1 cellular context compared by ENCODE assay signal in genomic region chr6:34425498-34426410, GRCh38.
TF ChIP-seq lines count a peak whose summit lies in the region.

TSS of gene RPS10 (minus strand) at chr6:34426069. CDS start at chr6:34425221, 848 bp downstream.

TF ChIP-seq in WTC11, 78 proteins besides CTCF, POLR2A, EP300 and RAD21 (continued from another document):
- TF ChIP-seq JUN (CRISPR knock-in tag; IDR thresholded peaks at IDR 0.05) (no peak), SOX15 (CRISPR knock-in tag; IDR thresholded peaks at IDR 0.05) (no peak), MAX (CRISPR knock-in tag; IDR thresholded peaks at IDR 0.05) (peak; percentile 86; the same call in 1 of the 2 replicates), ZNF263 (CRISPR knock-in tag; IDR thresholded peaks at IDR 0.05; ENCODE audit: low read depth) (no peak), ZNF396 (CRISPR knock-in tag; IDR thresholded peaks at IDR 0.05; ENCODE audit: borderline replicate concordance) (no peak), MYBL2 (CRISPR knock-in tag; IDR thresholded peaks at IDR 0.05) (no peak), AR (CRISPR knock-in tag; IDR thresholded peaks at IDR 0.05) (no peak; the same call in 1 of the 2 replicates), ESRRA (CRISPR knock-in tag; IDR thresholded peaks at IDR 0.05; ENCODE audit: borderline replicate concordance) (no peak), IRF1 (CRISPR knock-in tag; IDR thresholded peaks at IDR 0.05) (0 out of 2 replicates have a peak, but pooled peaks have one; percentile 61), PREB (CRISPR knock-in tag; IDR thresholded peaks at IDR 0.05; ENCODE audit: borderline replicate concordance) (no peak), ATF1 (CRISPR knock-in tag; IDR thresholded peaks at IDR 0.05) (no peak), SP1 (CRISPR knock-in tag; conservative IDR thresholded peaks at IDR 0.05) (peak; percentile 90), HMGXB4 (CRISPR knock-in tag; IDR thresholded peaks at IDR 0.05) (peak; percentile 88), NR1H2 (CRISPR knock-in tag; IDR thresholded peaks at IDR 0.05) (no peak), IRF2 (CRISPR knock-in tag; IDR thresholded peaks at IDR 0.05; ENCODE audit: borderline replicate concordance, low read depth) (no peak), PRRX2 (CRISPR knock-in tag; IDR thresholded peaks at IDR 0.05) (no peak), USF1 (CRISPR knock-in tag; IDR thresholded peaks at IDR 0.05) (no peak), ZBTB21 (CRISPR knock-in tag; IDR thresholded peaks at IDR 0.05; ENCODE audit: borderline replicate concordance) (no peak), SMAD4 (CRISPR knock-in tag; IDR thresholded peaks at IDR 0.05) (no peak), ZNF425 (CRISPR knock-in tag; conservative IDR thresholded peaks at IDR 0.05) (no peak), ATF3 (CRISPR knock-in tag; conservative IDR thresholded peaks at IDR 0.05) (no peak), AFF4 (CRISPR knock-in tag; IDR thresholded peaks at IDR 0.05; ENCODE audit: borderline replicate concordance) (no peak; the same call in 1 of the 2 replicates), OVOL2 (CRISPR knock-in tag; IDR thresholded peaks at IDR 0.05; ENCODE audit: borderline replicate concordance) (no peak), RELA (CRISPR knock-in tag; IDR thresholded peaks at IDR 0.05; ENCODE audit: borderline replicate concordance) (no peak), CREM (CRISPR knock-in tag; IDR thresholded peaks at IDR 0.05) (peak; percentile 59; the same call in 1 of the 2 replicates), HMGA2 (CRISPR knock-in tag; IDR thresholded peaks at IDR 0.05) (no peak), ZNF317 (CRISPR knock-in tag; IDR thresholded peaks at IDR 0.05; ENCODE audit: borderline replicate concordance, low read depth) (no peak), ZMAT4 (CRISPR knock-in tag; IDR thresholded peaks at IDR 0.05) (no peak), FOXK1 (CRISPR knock-in tag; IDR thresholded peaks at IDR 0.05) (no peak), GTF2I (CRISPR knock-in tag; conservative IDR thresholded peaks at IDR 0.05) (no peak), ERG (CRISPR knock-in tag; IDR thresholded peaks at IDR 0.05) (no peak; the same call in 1 of the 2 replicates), TEAD1 (CRISPR knock-in tag; IDR thresholded peaks at IDR 0.05) (no peak)
